ENCODE assay signal across 13 cellular contexts in the genomic region with DNA sequence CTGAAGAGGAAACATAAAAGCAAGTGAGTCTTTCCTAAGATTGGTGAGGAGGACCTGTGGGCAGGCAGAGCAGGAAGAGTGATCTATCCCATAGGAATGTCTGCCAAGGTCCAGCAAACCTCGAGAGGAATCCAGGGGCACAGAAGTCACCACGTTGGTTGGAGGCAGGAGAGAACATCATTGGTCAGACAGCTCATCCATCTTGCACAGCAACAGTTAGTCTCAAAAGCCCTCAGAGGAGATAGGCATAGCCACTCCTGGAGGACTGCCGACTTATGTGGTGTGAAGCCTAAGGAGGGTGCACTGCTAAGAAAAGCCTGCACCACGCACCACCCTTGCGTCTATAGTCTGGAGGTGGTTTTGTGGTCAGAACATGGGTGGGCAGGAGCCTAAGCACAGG.
DNase-seq lines count a peak whose midpoint lies in the region; ATAC-seq and TF ChIP-seq lines count a peak whose summit lies in the region.
"Had no signal": no experiment of that assay in that cellular context is flagged by ENCODE, and none has a peak within 500 bp of the region (broad histone marks: within the 10 kb centered on the region; RNA-seq: fewer than 3 reads in every experiment).

No MANE protein-coding gene starts in this region.

- H3K4me1 Mint-ChIP-seq in osteocyte (ENCODE audit: unreplicated experiment), result peaks cover 38% of the 10 kb centered on the region
- H3K4me1 Mint-ChIP-seq: activated B cell treated with CpG ODN at 0.5 μM for 24 hours; activated T-helper 17 cell treated with anti-CD3 and anti-CD28 coated beads, Interleukin-2, amount 50 U/mL, for 72 hours had no signal

- no peak for TF ChIP-seq POLR2A in sigmoid colon (IDR thresholded peaks at IDR 0.05)

- peak overlapping the region; percentile 0 for H3K4me2 ChIP-seq in smooth muscle cell
- H3K4me2 ChIP-seq: hepatocyte had no signal

- ATAC-seq in esophagus mucosa, result no peak
- ATAC-seq: activated T-helper 17 cell treated with anti-CD3 and anti-CD28 coated beads, Interleukin-2, amount 50 U/mL, for 72 hours had no signal

- TF ChIP-seq EP300 in sigmoid colon (IDR thresholded peaks at IDR 0.05), result no peak

- H3K9ac ChIP-seq in smooth muscle cell (ENCODE audit: low read depth), result no peak overlapping the region

- H3K4me3 ChIP-seq in SJCRH30 (no peak overlapping the region), fibroblast of mammary gland (ENCODE audit: control insufficient read depth, low read depth, low read length) (no peak overlapping the region), smooth muscle cell (no peak overlapping the region), sigmoid colon (no peak overlapping the region)
- H3K4me3 ChIP-seq: hepatocyte, stomach had no signal

- H3K4me1 ChIP-seq in SJCRH30 (peaks cover 46% of the 10 kb centered on the region), smooth muscle cell (ENCODE audit: low read depth) (peaks cover 22% of the 10 kb centered on the region), sigmoid colon (no peaks in the 10 kb centered on the region)

- no peak overlapping the region for H3K27ac Mint-ChIP-seq in osteocyte (ENCODE audit: unreplicated experiment)
- H3K27ac Mint-ChIP-seq: activated B cell treated with CpG ODN at 0.5 μM for 24 hours; activated T-helper 17 cell treated with anti-CD3 and anti-CD28 coated beads, Interleukin-2, amount 50 U/mL, for 72 hours had no signal

- peaks cover 2% of the 10 kb centered on the region for H3K9me3 Mint-ChIP-seq in osteocyte (ENCODE audit: unreplicated experiment)
- H3K9me3 Mint-ChIP-seq: activated T-helper 17 cell treated with anti-CD3 and anti-CD28 coated beads, Interleukin-2, amount 50 U/mL, for 72 hours had no signal

- no peak overlapping the region for H3K4me3 Mint-ChIP-seq in osteocyte (ENCODE audit: unreplicated experiment)
- H3K4me3 Mint-ChIP-seq: activated B cell treated with CpG ODN at 0.5 μM for 24 hours; activated T-helper 17 cell treated with anti-CD3 and anti-CD28 coated beads, Interleukin-2, amount 50 U/mL, for 72 hours had no signal

- H3K9me3 ChIP-seq in SJCRH30 (replicated peaks) (peaks cover 2% of the 10 kb centered on the region; the same call in 1 of the 2 replicates), smooth muscle cell (replicated peaks; ENCODE audit: low read depth) (no peaks in the 10 kb centered on the region), sigmoid colon (peaks cover 0 to 3% (median 0%) of the 10 kb centered on the region in 4 donors)
- H3K9me3 ChIP-seq: stomach had no signal

- DNase-seq in H4 (ENCODE audit: low spot score) (peak; percentile 98), SJCRH30 (peak; percentile 61 to 62), fibroblast of mammary gland (ENCODE audit: low read depth) (peak; percentile 93), smooth muscle cell (lab: John Stamatoyannopoulos, UW; ENCODE audit: unreplicated experiment) (no peak), sigmoid colon (no peak), osteocyte (ENCODE audit: extremely low spot score, unreplicated experiment) (no peak)
- DNase-seq: activated B cell treated with CpG ODN at 0.5 μM for 24 hours, cerebellar nuclear complex, NCI-H146, stomach had no signal

- H2AFZ ChIP-seq in smooth muscle cell (ENCODE audit: low read depth), result no peak overlapping the region
- H2AFZ ChIP-seq: hepatocyte had no signal

- no peak for TF ChIP-seq CTCF in fibroblast of mammary gland (conservative IDR thresholded peaks at IDR 0.05; ENCODE audit: control insufficient read depth, insufficient read depth, low read depth, low read length)
- no peak for TF ChIP-seq CTCF in smooth muscle cell (IDR thresholded peaks at IDR 0.05; ENCODE audit: borderline replicate concordance, insufficient read depth, poor library complexity, severe bottlenecking)
- no peak for TF ChIP-seq CTCF in sigmoid colon (IDR thresholded peaks at IDR 0.05)
- TF ChIP-seq CTCF in osteocyte (IDR thresholded peaks at IDR 0.05), result no peak

- H3F3A ChIP-seq in smooth muscle cell (ENCODE audit: low read depth), result peaks cover 3% of the 10 kb centered on the region

- H3K79me2 ChIP-seq in smooth muscle cell (ENCODE audit: low read depth), result no peaks in the 10 kb centered on the region
- H3K79me2 ChIP-seq: hepatocyte had no signal

- H3K27me3 Mint-ChIP-seq in osteocyte (ENCODE audit: unreplicated experiment), result no peaks in the 10 kb centered on the region

- H3K36me3 ChIP-seq in SJCRH30, result no peaks in the 10 kb centered on the region
- no peaks in the 10 kb centered on the region for H3K36me3 ChIP-seq in smooth muscle cell (ENCODE audit: low read depth)
- H3K36me3 ChIP-seq in sigmoid colon, result no peaks in the 10 kb centered on the region
- H3K36me3 ChIP-seq: stomach had no signal

- intact Hi-C loops in sigmoid colon (cut with DNase I), result no loop called here

- H4K20me1 ChIP-seq in smooth muscle cell (ENCODE audit: low read depth), result no peaks in the 10 kb centered on the region

- no peaks in the 10 kb centered on the region for H3K27me3 ChIP-seq in SJCRH30
- H3K27me3 ChIP-seq in smooth muscle cell (ENCODE audit: low read depth), result no peaks in the 10 kb centered on the region
- no peaks in the 10 kb centered on the region for H3K27me3 ChIP-seq in sigmoid colon
- H3K27me3 ChIP-seq: hepatocyte, stomach had no signal

- 13% methylated on average over 5 of the region's 5 CpGs for WGBS in smooth muscle cell (ENCODE audit: low lambda C conversion rate)
- 87 to 90% methylated on average over 5 of the region's 5 CpGs for WGBS in sigmoid colon, 2 donors

- H3K36me3 Mint-ChIP-seq in osteocyte (ENCODE audit: unreplicated experiment), result no peaks in the 10 kb centered on the region

- H3K27ac ChIP-seq in SJCRH30 (peak overlapping the region; percentile 1; the same call in 1 of the 2 replicates), smooth muscle cell (ENCODE audit: low read depth) (peak overlapping the region; percentile 17), sigmoid colon (no peak overlapping the region)
- H3K27ac ChIP-seq: hepatocyte, stomach had no signal

Comparison
In these comparisons a context has a peak if more than half of its experiments do, and no peak if none do; other contexts are left out.
1. DNase-seq: peak in H4 (single experiment), SJCRH30 (2 of 2) and fibroblast of mammary gland (single experiment); none in smooth muscle cell (single experiment), sigmoid colon (single experiment) and osteocyte (single experiment).
2. H3K27ac ChIP-seq: peak in SJCRH30 (single experiment) and smooth muscle cell (single experiment); none in sigmoid colon (0 of 4).